In genomic region chr6:110180228-110181008, GRCh38 we compare ENCODE assay signal across 8 cellular contexts. TPM values are rescaled to one million over a fixed set of nuclear protein-coding genes. Genes with fewer than 3 reads are reported as not detected.
DNase-seq lines count a peak whose midpoint lies in the region; ATAC-seq, FAIRE-seq and TF ChIP-seq lines count a peak whose summit lies in the region.

TSS of gene CDC40 (plus strand) at chr6:110180427. CDS start at chr6:110180445, 18 bp downstream.

- no peaks in the 10 kb centered on the region; the same call in 1 of the 2 replicates for H4K20me1 ChIP-seq in K562 (replicated peaks; ENCODE audit: control insufficient read depth, insufficient read depth, low read length)

- under 1% methylated on average over 28 of the region's 28 CpGs for WGBS in K562 (ENCODE audit: insufficient coverage, low coverage, missing lambda C conversion rate)

- H3K4me3 ChIP-seq in K562 = peak within 1 kb of the TSS; percentile 88

- peaks cover 17% of the 10 kb centered on the region for H3K36me3 ChIP-seq in K562 (ENCODE audit: control insufficient read depth, insufficient read depth, low read length)

- H3K9me1 ChIP-seq in K562 (ENCODE audit: control insufficient read depth, insufficient read depth, low read length) = no peaks in the 10 kb centered on the region

- H3K27ac ChIP-seq in K562 (ENCODE audit: extremely low read depth, low read depth, low read length) = peak within 1 kb of the TSS; percentile 94

- ATAC-seq in GM21381 (IDR thresholded peaks at IDR 0.05; ENCODE audit: unreplicated experiment) (peak; percentile 48), K562 (peak; percentile 42)

- peak; percentile 79 for TF ChIP-seq POLR2A in K562 (conservative IDR thresholded peaks at IDR 0.05)

- DNase-seq in DMS 273 (lab: John Stamatoyannopoulos, UW; ENCODE audit: unreplicated experiment) (peak; percentile 89), HT1080 (ENCODE audit: low read depth) (no peak), T-helper 22 cell (ENCODE audit: low read depth) (peak; percentile 36), K562 (ENCODE audit: extremely low read depth in 1 of 4, low spot score in 3 of 4) (peak; percentile 51 to 75 (median 58)), iPS-NIHi7 (ENCODE audit: extremely low spot score) (peak; percentile 59), GM19240 (ENCODE audit: insufficient read length, low spot score) (no peak)
- DNase-seq in stimulated activated CD4-positive, alpha-beta T cell treated with anti-CD3 and anti-CD28 coated beads, Interleukin-15, amount 100 ng/mL, for 48 hours (ENCODE audit: low read depth in 2 of 2) = peak; percentile 10 to 25

- H3K4me1 ChIP-seq in K562 (replicated peaks in 1 of 2; ENCODE audit: control insufficient read depth in 2 of 2, insufficient read depth in 2 of 2, low read length in 2 of 2) = peaks cover 12 to 13% of the 10 kb centered on the region in 2 experiments; a peak in 4 of 5 replicates

- BruUV-seq in K562 (replicated peaks; lab: Mats Ljungman, UMichigan) = no TSS peak

- no peak for FAIRE-seq in K562 (lab: Jason Lieb, UNC)

- peak within 1 kb of the TSS; percentile 88 for H3K4me2 ChIP-seq in K562 (ENCODE audit: insufficient read depth, low read length)

- TF ChIP-seq CTCF in K562 (IDR thresholded peaks at IDR 0.05 in 2 of 3, conservative IDR thresholded peaks at IDR 0.05 in 1 of 3; ENCODE audit: insufficient read depth in 2 of 3, low read depth in 1 of 3, low read length in 3 of 3) = no peak

- TF ChIP-seq EP300 in K562 (IDR thresholded peaks at IDR 0.05; ENCODE audit: low read length) = no peak

- POLR2A ChIA-PET in K562 (lab: Yijun Ruan, JAX) = interaction anchor here (0.7 to 1.9 kb wide), 5 partner anchors 8 to 490 kb away, joined by 3 to 5 read pairs (median 3); no protein-coding TSS in a partner anchor

- no peaks in the 10 kb centered on the region for H3K27me3 ChIP-seq in K562 (ENCODE audit: control insufficient read depth in 2 of 2, insufficient read depth in 2 of 2, low read length in 2 of 2)

- in situ Hi-C loops in K562 (cut with MboI) = no loop called here

- no peak for TF ChIP-seq RAD21 in K562 (CRISPR knock-in tag; conservative IDR thresholded peaks at IDR 0.05 in 1 of 2, IDR thresholded peaks at IDR 0.05 in 1 of 2)

- H2AFZ ChIP-seq in K562 (ENCODE audit: low read depth, low read length) = peak within 1 kb of the TSS; percentile 98

- no peaks in the 10 kb centered on the region for H3K9me3 ChIP-seq in K562 (replicated peaks; ENCODE audit: control insufficient read depth, insufficient read depth, low read depth, low read length)

- intact Hi-C loops in K562 (cut with micrococcal nuclease) = no loop called here

- H3K9ac ChIP-seq in K562 (ENCODE audit: insufficient read depth in 1 of 2, low read depth in 2 of 2, low read length in 2 of 2) = peak within 1 kb of the TSS; percentile 89 to 98

- H3K79me2 ChIP-seq in K562 (ENCODE audit: control insufficient read depth, insufficient read depth, low read length) = peaks cover 53% of the 10 kb centered on the region

- CTCF ChIA-PET in K562 (lab: Yijun Ruan, JAX; ENCODE audit: low intra/inter-chr PET ratio) = interaction anchor here (1.1 kb wide), 1 partner anchor 210 kb away, joined by 3 read pairs; no protein-coding TSS in a partner anchor

TF ChIP-seq in K562, 482 proteins besides CTCF, POLR2A, EP300 and RAD21 (continues in another document):
- TF ChIP-seq BCLAF1 (IDR thresholded peaks at IDR 0.05; ENCODE audit: borderline replicate concordance in 1 of 2, control insufficient read depth in 1 of 2, low read depth in 2 of 2, low read length in 1 of 2) (no peak), DDX20 (tag; IDR thresholded peaks at IDR 0.05; ENCODE audit: low read depth) (no peak), ZNF507 (tag; conservative IDR thresholded peaks at IDR 0.05) (no peak), TFAM (CRISPR knock-in tag; conservative IDR thresholded peaks at IDR 0.05) (no peak), PML (IDR thresholded peaks at IDR 0.05; ENCODE audit: low read length) (peak; percentile 56; the same call in 1 of the 2 replicates), ZNF408 (CRISPR knock-in tag; IDR thresholded peaks at IDR 0.05; ENCODE audit: low read depth) (no peak)

RNA-seq across cellular contexts. Expression of gene CDC40, which starts in this region (rescaled TPM):
- total RNA-seq in HT1080 (2014; rRNA removed; shearing (Covaris generic)) = 20.2 and 24.5 TPM in 2 replicates
- 25.2 and 27.9 TPM in 2 replicates for polyA plus RNA-seq in HT1080 (2015; cell fraction: cytosol; rRNA removed)
- 35.9 and 36.5 TPM in 2 replicates for polyA plus RNA-seq in HT1080 (2015; cell fraction: nucleus; rRNA removed)
- total RNA-seq in K562 (2011; cell fraction: chromatin; rRNA removed; ENCODE audit: low replicate concordance) = 11.2 and 27.9 TPM in 2 replicates
- 3.7 and 5.8 TPM in 2 replicates for total RNA-seq in K562 (2011; cell fraction: nucleolus; rRNA removed)
- 7.2 and 11.5 TPM in 2 replicates for total RNA-seq in K562 (2011; cell fraction: nucleoplasm; rRNA removed)
- total RNA-seq in K562 (2014; rRNA removed) (9.7 and 11.0 TPM in 2 replicates), K562 (2014; rRNA removed; fragmentation: Illumina TruSeq; extraction: Trizol) (24.3 and 26.4 TPM in 2 replicates), K562 (2015; rRNA removed; fragmentation: Illumina TruSeq; extraction: Trizol) (20.6 and 23.0 TPM in 2 replicates), K562 (2021) (15.1 and 16.8 TPM in 2 replicates)
- polyA plus RNA-seq in K562 (2011; rRNA removed) (21.1 and 26.3 TPM in 2 replicates), K562 (2014; fragmentation: Illumina TruSeq; extraction: Trizol) (16.6 and 16.7 TPM in 2 replicates), K562 (2014; fragmentation: Nextera tagmentation; extraction: Ambion mirVana) (10 to 100 TPM; 14.9 to 15.7 TPM), K562 (2014; rRNA removed) (11.6 and 12.9 TPM in 2 replicates)
- polyA plus RNA-seq in K562 (2011; cell fraction: cytosol; rRNA removed) = 5.1 and 9.1 TPM in 2 replicates
- polyA plus RNA-seq in K562 (2011; cell fraction: nucleus; rRNA removed) = 4.4 and 5.6 TPM in 2 replicates
- 11.4 and 12.7 TPM in 2 replicates for polyA plus RNA-seq in K562 (2012)
- 31.0 and 32.5 TPM in 2 replicates for polyA minus RNA-seq in K562 (2011; rRNA and poly(A)+ RNA removed)
- 10.6 and 13.6 TPM in 2 replicates for polyA minus RNA-seq in K562 (2011; cell fraction: cytosol; rRNA and poly(A)+ RNA removed)
- 8.3 and 13.6 TPM in 2 replicates for polyA minus RNA-seq in K562 (2011; cell fraction: nucleus; rRNA and poly(A)+ RNA removed)

Comparison
In these comparisons a context has a peak if more than half of its experiments do, and no peak if none do; other contexts are left out.
1. DNase-seq: peak in DMS 273 (single experiment), T-helper 22 cell (single experiment), K562 (4 of 4), iPS-NIHi7 (single experiment) and stimulated activated CD4-positive, alpha-beta T cell treated with anti-CD3 and anti-CD28 coated beads, Interleukin-15, amount 100 ng/mL, for 48 hours (2 of 2); none in HT1080 (single experiment) and GM19240 (single experiment).